Comparison of ENCODE assay signal across 18 cellular contexts in genomic region chr5:64532212-64532611, GRCh38. TPM values are rescaled to one million over a fixed set of nuclear protein-coding genes. Genes with fewer than 3 reads are reported as not detected.
A peak's percentile ranks its signal among the peaks of the same experiment; 100 is the strongest.
DNase-seq lines count a peak whose midpoint lies in the region; ATAC-seq, FAIRE-seq and TF ChIP-seq lines count a peak whose summit lies in the region.
"Had no signal": no experiment of that assay in that cellular context is flagged by ENCODE, and none has a peak within 500 bp of the region (broad histone marks: within the 10 kb centered on the region; RNA-seq: fewer than 3 reads in every experiment).

No MANE protein-coding gene starts in this region.

- H3K4me1 ChIP-seq in MM.1S (ENCODE audit: low read length), result 0 out of 2 replicates have a peak, but pooled peaks cover 12% of the 10 kb centered on the region
- H3K4me1 ChIP-seq in endothelial cell of umbilical vein (ENCODE audit: control insufficient read depth, extremely low read depth, insufficient read depth, low read length), result peaks cover 9% of the 10 kb centered on the region
- no peaks in the 10 kb centered on the region for H3K4me1 ChIP-seq in upper lobe of left lung

- DNase-seq in MM.1S (no peak), NCI-H69 (lab: John Stamatoyannopoulos, UW) (peak; percentile 64), endothelial cell of umbilical vein (ENCODE audit: low read depth, low spot score) (no peak), NCI-H2227 (lab: John Stamatoyannopoulos, UW; ENCODE audit: unreplicated experiment) (no peak), SIG-M5 treated with dmso at 0.1 percent for 504 hours (lab: John Stamatoyannopoulos, UW; ENCODE audit: unreplicated experiment) (no peak), upper lobe of left lung (no peak), kidney glomerular epithelial cell (lab: John Stamatoyannopoulos, UW) (no peak)
- DNase-seq: ACHN; CD4-positive, alpha-beta T cell; HCEC 1CT; NCI-H1092; NCI-H446 had no signal

- TF ChIP-seq EP300 in upper lobe of left lung (IDR thresholded peaks at IDR 0.05), result no peak

- no peaks in the 10 kb centered on the region for H3K9me1 ChIP-seq in endothelial cell of umbilical vein (replicated peaks; ENCODE audit: control insufficient read depth, extremely low read depth, insufficient read depth, low read length)

- peak; percentile 53 for ATAC-seq in GM18511 (IDR thresholded peaks at IDR 0.05; ENCODE audit: unreplicated experiment)
- ATAC-seq in upper lobe of left lung (ENCODE audit: low FRiP score in 2 of 2), result no peak
- ATAC-seq: K562 had no signal

- TF ChIP-seq CTCF in MM.1S (IDR thresholded peaks at IDR 0.05; ENCODE audit: low read length), result no peak
- no peak for TF ChIP-seq CTCF in endothelial cell of umbilical vein (IDR thresholded peaks at IDR 0.05; ENCODE audit: extremely low read depth in 1 of 2, insufficient read depth in 1 of 2, low read depth in 1 of 2, low read length in 2 of 2)
- no peak for TF ChIP-seq CTCF in upper lobe of left lung (IDR thresholded peaks at IDR 0.05)

- WGBS in upper lobe of left lung, 2 donors, result 23 to 33% methylated on average over 2 of the region's 2 CpGs

- no peak overlapping the region; the same call in 1 of the 2 replicates for H3K4me3 ChIP-seq in MM.1S (ENCODE audit: low read length)
- no peak overlapping the region for H3K4me3 ChIP-seq in endothelial cell of umbilical vein (replicated peaks in 1 of 3; ENCODE audit: insufficient read depth in 1 of 3, low read depth in 1 of 3, low read length in 3 of 3)
- no peak overlapping the region for H3K4me3 ChIP-seq in upper lobe of left lung
- H3K4me3 ChIP-seq: K562 had no signal

- dilution Hi-C loops in endothelial cell of umbilical vein (cut with MboI; ENCODE audit: extremely low pct_ligation_motif_present, low sequenced_read_pairs), result no loop called here

- no peaks in the 10 kb centered on the region for H3K9me2 ChIP-seq in MM.1S (replicated peaks; ENCODE audit: insufficient read depth, low read length)

- CTCF ChIA-PET in endothelial cell of umbilical vein (lab: Charles Lee), result interaction anchor here (1.0 to 1.6 kb wide), 2 partner anchors 10 to 17 kb away, joined by 3 read pairs; no protein-coding TSS in a partner anchor

- intact Hi-C loops in endothelial cell of umbilical vein (cut with micrococcal nuclease), result no loop called here

- FAIRE-seq in endothelial cell of umbilical vein (lab: Jason Lieb, UNC), result peak; percentile 75
- FAIRE-seq: D721Med, K562 had no signal

- no peak overlapping the region for H3K9ac ChIP-seq in MM.1S (ENCODE audit: low read length)
- no peak overlapping the region for H3K9ac ChIP-seq in endothelial cell of umbilical vein (replicated peaks; ENCODE audit: extremely low read depth, insufficient read depth, low read length)

- no peaks in the 10 kb centered on the region for H3K36me3 ChIP-seq in MM.1S (replicated peaks; ENCODE audit: insufficient read depth, low read length)
- H3K36me3 ChIP-seq in endothelial cell of umbilical vein (ENCODE audit: control insufficient read depth in 2 of 2, extremely low read depth in 1 of 2, insufficient read depth in 2 of 2, low read length in 2 of 2), result no peaks in the 10 kb centered on the region
- H3K36me3 ChIP-seq in upper lobe of left lung, result no peaks in the 10 kb centered on the region

- H3K4me2 ChIP-seq in MM.1S (ENCODE audit: low read depth, low read length) (peak overlapping the region; percentile 21; the same call in 1 of the 2 replicates), endothelial cell of umbilical vein (ENCODE audit: insufficient read depth, low read length) (peak overlapping the region; percentile 43)

- no peaks in the 10 kb centered on the region for H3K9me3 ChIP-seq in MM.1S (replicated peaks; ENCODE audit: insufficient read depth, low read length)
- no peaks in the 10 kb centered on the region for H3K9me3 ChIP-seq in endothelial cell of umbilical vein (replicated peaks; ENCODE audit: control insufficient read depth, insufficient read depth, low read length)
- H3K9me3 ChIP-seq in upper lobe of left lung, result no peaks in the 10 kb centered on the region

- H2AFZ ChIP-seq in MM.1S (ENCODE audit: low read length) (no peak overlapping the region), endothelial cell of umbilical vein (ENCODE audit: low read depth, low read length) (no peak overlapping the region)

- no peaks in the 10 kb centered on the region for H3F3A ChIP-seq in MM.1S (ENCODE audit: insufficient read depth, low read length)

- H3K79me2 ChIP-seq in MM.1S (ENCODE audit: low read length), result no peaks in the 10 kb centered on the region
- H3K79me2 ChIP-seq in endothelial cell of umbilical vein (ENCODE audit: control insufficient read depth, insufficient read depth, low read length), result no peaks in the 10 kb centered on the region

- POLR2A ChIA-PET in endothelial cell of umbilical vein (lab: Charles Lee), result no interaction called here

- TF ChIP-seq POLR2A in endothelial cell of umbilical vein (IDR thresholded peaks at IDR 0.05; ENCODE audit: low read depth, low read length) (no peak), upper lobe of left lung (IDR thresholded peaks at IDR 0.05) (no peak)

- no peaks in the 10 kb centered on the region for H3K27me3 ChIP-seq in MM.1S (replicated peaks; ENCODE audit: insufficient read depth, low read length)
- no peaks in the 10 kb centered on the region for H3K27me3 ChIP-seq in endothelial cell of umbilical vein (ENCODE audit: control insufficient read depth in 2 of 2, insufficient read depth in 2 of 2, low read length in 2 of 2)
- H3K27me3 ChIP-seq in upper lobe of left lung, result no peaks in the 10 kb centered on the region

- no peak overlapping the region for H3K27ac ChIP-seq in MM.1S (ENCODE audit: low read length)
- H3K27ac ChIP-seq in endothelial cell of umbilical vein (ENCODE audit: insufficient read depth, low read depth, low read length), result no peak overlapping the region
- no peak overlapping the region for H3K27ac ChIP-seq in upper lobe of left lung
- H3K27ac ChIP-seq: HL-60, RWPE1 had no signal

- no TSS peak for BruUV-seq in endothelial cell of umbilical vein (replicated peaks; lab: Mats Ljungman, UMichigan)

- no peaks in the 10 kb centered on the region for H4K20me1 ChIP-seq in MM.1S (ENCODE audit: insufficient read depth, low read length)
- H4K20me1 ChIP-seq in endothelial cell of umbilical vein (replicated peaks; ENCODE audit: control insufficient read depth, extremely low read depth, insufficient read depth, low read length), result no peaks in the 10 kb centered on the region

TF ChIP-seq in endothelial cell of umbilical vein, 7 proteins besides CTCF, POLR2A, EP300 and RAD21:
- TF ChIP-seq FOS (IDR thresholded peaks at IDR 0.05; ENCODE audit: borderline replicate concordance, insufficient read depth, low read length) (no peak), GATA2 (IDR thresholded peaks at IDR 0.05; ENCODE audit: insufficient read depth, insufficient read length, low read depth, low read length) (no peak), MAX (IDR thresholded peaks at IDR 0.05; ENCODE audit: insufficient read depth, insufficient read length) (no peak), EZH2 (IDR thresholded peaks at IDR 0.05; ENCODE audit: borderline replicate concordance, low read depth, low read length, severe bottlenecking) (no peak), JUN (IDR thresholded peaks at IDR 0.05; ENCODE audit: borderline replicate concordance, insufficient read depth, insufficient read length, low read depth) (no peak)

RNA-seq across cellular contexts. Expression of gene RGS7BP, which starts 26.4 kb away (rescaled TPM):
- 2.0 and 4.2 TPM in 2 replicates for total RNA-seq in endothelial cell of umbilical vein
- 0.43 and 0.51 TPM in 2 replicates for polyA plus RNA-seq in endothelial cell of umbilical vein
- polyA plus RNA-seq in endothelial cell of umbilical vein (2011; cell fraction: cytosol; rRNA removed), result 0.52 and 0.65 TPM in 2 replicates
- polyA plus RNA-seq in endothelial cell of umbilical vein (2011; cell fraction: nucleus; rRNA removed), result 0.83 and 1.4 TPM in 2 replicates
- polyA plus RNA-seq in endothelial cell of umbilical vein (2012), result 0.48 and 0.71 TPM in 2 replicates
- 1.1 and 2.7 TPM in 2 replicates for polyA minus RNA-seq in endothelial cell of umbilical vein
- not detected for polyA minus RNA-seq in endothelial cell of umbilical vein (2011; cell fraction: cytosol; rRNA and poly(A)+ RNA removed)
- 2.4 and 2.9 TPM in 2 replicates for polyA minus RNA-seq in endothelial cell of umbilical vein (2011; cell fraction: nucleus; rRNA and poly(A)+ RNA removed)
- 1 to 10 TPM in 5 of 6 donors, not detected in 1; 1.5 to 3.7 (median 1.8) TPM for total RNA-seq in upper lobe of left lung
- total RNA-seq: CD4-positive, alpha-beta T cell; K562; SK-MEL-5 had no signal
- polyA plus RNA-seq: K562 had no signal
